17 cellular contexts compared by ENCODE assay signal in genomic region chr7:69603351-69603750, GRCh38. TPM values are rescaled to one million over a fixed set of nuclear protein-coding genes. Genes with fewer than 3 reads are reported as not detected.
DNase-seq lines count a peak whose midpoint lies in the region; ATAC-seq and TF ChIP-seq lines count a peak whose summit lies in the region.
"Had no signal": no experiment of that assay in that cellular context is flagged by ENCODE, and none has a peak within 500 bp of the region (broad histone marks: within the 10 kb centered on the region; RNA-seq: fewer than 3 reads in every experiment).

No MANE protein-coding gene starts in this region.

- DNase-seq in activated T-cell treated with anti-CD3 and anti-CD28 coated beads, Interleukin-2, amount 50 U/mL, for 72 hours, result no peak
- no peak for DNase-seq in activated T-cell treated with anti-CD3 and anti-CD28 coated beads, Interleukin-2, amount 50 U/mL, for 48 hours
- peak; percentile 40 for DNase-seq in GM20000 (ENCODE audit: low spot score)
- no peak for DNase-seq in MCF 10A (ENCODE audit: unreplicated experiment)
- DNase-seq in breast epithelium (ENCODE audit: low spot score in 2 of 2), result no peak
- no peak for DNase-seq in GM19238 (ENCODE audit: insufficient read length, low spot score)
- DNase-seq: activated CD4-positive, CD25-positive, alpha-beta regulatory T cell treated with anti-CD3 and anti-CD28 coated beads, Interleukin-2, amount 50 U/mL, for 72 hours; activated gamma-delta T cell; endodermal cell; GM23248; hypothalamus; MV-4-11; stomach had no signal

- H3K9me3 ChIP-seq in breast epithelium, result no peaks in the 10 kb centered on the region
- H3K9me3 ChIP-seq: stomach had no signal

- peak; percentile 35 to 43 for ATAC-seq in activated T-cell treated with anti-CD3 and anti-CD28 coated beads, Interleukin-2, amount 50 U/mL, for 72 hours (replicated peaks in 1 of 2)
- ATAC-seq in GM19467 (IDR thresholded peaks at IDR 0.05; ENCODE audit: unreplicated experiment), result no peak

- no peaks in the 10 kb centered on the region; the same call in 1 of the 2 replicates for H3K79me2 ChIP-seq in KMS-11 (ENCODE audit: insufficient read depth, low read depth)

- H3K36me3 ChIP-seq in KMS-11 (ENCODE audit: insufficient read depth) (no peaks in the 10 kb centered on the region), breast epithelium (no peaks in the 10 kb centered on the region)
- H3K36me3 ChIP-seq: stomach had no signal

- H3K9me3 Mint-ChIP-seq in activated T-cell treated with anti-CD3 and anti-CD28 coated beads, Interleukin-2, amount 50 U/mL, for 72 hours, result no peaks in the 10 kb centered on the region
- no peaks in the 10 kb centered on the region for H3K9me3 Mint-ChIP-seq in MCF 10A (ENCODE audit: unreplicated experiment)
- H3K9me3 Mint-ChIP-seq: CD4-positive, alpha-beta memory T cell; endodermal cell; neural crest cell had no signal

- no peak overlapping the region for H3K9ac ChIP-seq in KMS-11
- H3K9ac ChIP-seq: GM23248 had no signal

- no peak overlapping the region for H3K4me3 ChIP-seq in KMS-11 (IDR thresholded peaks at IDR 0.05; ENCODE audit: insufficient read depth, low read depth, low read length)
- H3K4me3 ChIP-seq in breast epithelium, result no peak overlapping the region
- H3K4me3 ChIP-seq: GM23248, stomach had no signal

- CTCF ChIA-PET in MCF 10A (lab: Yijun Ruan, JAX), result no interaction called here

- no peak overlapping the region for H3K4me3 Mint-ChIP-seq in activated T-cell treated with anti-CD3 and anti-CD28 coated beads, Interleukin-2, amount 50 U/mL, for 72 hours
- H3K4me3 Mint-ChIP-seq in MCF 10A (ENCODE audit: unreplicated experiment), result no peak overlapping the region
- H3K4me3 Mint-ChIP-seq: CD4-positive, alpha-beta memory T cell; endodermal cell; neural crest cell had no signal

- H3K27ac ChIP-seq in KMS-11, result no peak overlapping the region
- H3K27ac ChIP-seq in breast epithelium, result no peak overlapping the region
- H3K27ac ChIP-seq: GM23248, stomach had no signal

- H3K4me2 ChIP-seq in KMS-11, result peak overlapping the region; percentile 20

- TF ChIP-seq CTCF in GM20000 (IDR thresholded peaks at IDR 0.05; ENCODE audit: extremely low read depth, missing control alignments) (no peak), KMS-11 (conservative IDR thresholded peaks at IDR 0.05; ENCODE audit: low read depth, low read length) (no peak), MCF 10A (IDR thresholded peaks at IDR 0.05; ENCODE audit: unreplicated experiment) (no peak), breast epithelium (IDR thresholded peaks at IDR 0.05) (no peak)

- H3K4me1 ChIP-seq in KMS-11 (ENCODE audit: low read depth, poor library complexity, severe bottlenecking), result peaks cover 41% of the 10 kb centered on the region
- peaks cover 0 to 4% of the 10 kb centered on the region in 2 donors for H3K4me1 ChIP-seq in breast epithelium

- intact Hi-C loops in MCF 10A (cut with micrococcal nuclease), result no loop called here
- intact Hi-C loops in breast epithelium (cut with DNase I; ENCODE audit: low total_unique reads), result no loop called here

- no peak overlapping the region for H3K27ac Mint-ChIP-seq in activated T-cell treated with anti-CD3 and anti-CD28 coated beads, Interleukin-2, amount 50 U/mL, for 72 hours
- no peak overlapping the region for H3K27ac Mint-ChIP-seq in MCF 10A (ENCODE audit: low read depth, unreplicated experiment)
- H3K27ac Mint-ChIP-seq: CD4-positive, alpha-beta memory T cell; endodermal cell had no signal

- no peak for TF ChIP-seq POLR2A in breast epithelium (IDR thresholded peaks at IDR 0.05)

- no peaks in the 10 kb centered on the region for H4K20me1 ChIP-seq in KMS-11 (ENCODE audit: insufficient read depth)

- no peaks in the 10 kb centered on the region for H3K27me3 Mint-ChIP-seq in activated T-cell treated with anti-CD3 and anti-CD28 coated beads, Interleukin-2, amount 50 U/mL, for 72 hours (ENCODE audit: low read depth)
- H3K27me3 Mint-ChIP-seq in MCF 10A (ENCODE audit: insufficient read depth, unreplicated experiment), result no peaks in the 10 kb centered on the region

- no TSS peak for BruUV-seq in MCF 10A (replicated peaks; lab: Mats Ljungman, UMichigan)

- peaks cover 0 to 3% of the 10 kb centered on the region in 2 donors for H3K36me3 Mint-ChIP-seq in activated T-cell treated with anti-CD3 and anti-CD28 coated beads, Interleukin-2, amount 50 U/mL, for 72 hours (ENCODE audit: insufficient read depth in 2 of 2)
- H3K36me3 Mint-ChIP-seq in MCF 10A (ENCODE audit: insufficient read depth, unreplicated experiment), result no peaks in the 10 kb centered on the region

- POLR2A ChIA-PET in MCF 10A (lab: Yijun Ruan, JAX), result interaction anchor here (0.7 kb wide), 1 partner anchor 303 kb away, joined by 3 read pairs; no protein-coding TSS in a partner anchor

- H2AFZ ChIP-seq in KMS-11 (ENCODE audit: low read depth), result no peak overlapping the region
- H2AFZ ChIP-seq: GM23248 had no signal

- H3K27me3 ChIP-seq in KMS-11 (ENCODE audit: insufficient read depth, low read depth) (no peaks in the 10 kb centered on the region), breast epithelium (no peaks in the 10 kb centered on the region)

- H3K4me1 Mint-ChIP-seq in activated T-cell treated with anti-CD3 and anti-CD28 coated beads, Interleukin-2, amount 50 U/mL, for 72 hours (ENCODE audit: low read depth), result peaks cover 11% of the 10 kb centered on the region
- H3K4me1 Mint-ChIP-seq in MCF 10A (ENCODE audit: insufficient read depth, unreplicated experiment), result no peaks in the 10 kb centered on the region

RNA-seq across cellular contexts. Expression of gene AUTS2, which starts 5.1 kb away (rescaled TPM):
- total RNA-seq in activated T-cell treated with anti-CD3 and anti-CD28 coated beads, Interleukin-2, amount 50 U/mL, for 72 hours, result 1 to 10 TPM; 2.9 to 7.9 TPM
- total RNA-seq in MCF 10A (2022), result 1.3 and 1.8 TPM in 2 replicates
- 10 to 100 TPM; 31.5 to 94.3 (median 81.3) TPM for total RNA-seq in breast epithelium
